Comparison of ENCODE assay signal across 8 cellular contexts in genomic region chr9:99184427-99185327, GRCh38. TPM values are rescaled to one million over a fixed set of nuclear protein-coding genes. Genes with fewer than 3 reads are reported as not detected.
A peak's percentile ranks its signal among the peaks of the same experiment; 100 is the strongest.
DNase-seq lines count a peak whose midpoint lies in the region; ATAC-seq, FAIRE-seq and TF ChIP-seq lines count a peak whose summit lies in the region.

No MANE protein-coding gene starts in this region.

- H3K4me1 ChIP-seq in mammary epithelial cell (ENCODE audit: insufficient read depth, low read length) (no peaks in the 10 kb centered on the region), kidney (ENCODE audit: control insufficient read depth in 1 of 2, insufficient read depth in 1 of 2, low read depth in 1 of 2, low read length in 2 of 2) (peaks cover 0 to 6% of the 10 kb centered on the region in 2 donors)

- H3K36me3 ChIP-seq in WERI-Rb-1: no peaks in the 10 kb centered on the region
- H3K36me3 ChIP-seq in mammary epithelial cell (ENCODE audit: insufficient read depth, low read length): no peaks in the 10 kb centered on the region
- no peaks in the 10 kb centered on the region for H3K36me3 ChIP-seq in kidney (ENCODE audit: control insufficient read depth in 1 of 2, insufficient read depth in 2 of 2, low read length in 2 of 2)

- CTCF ChIA-PET in mammary epithelial cell (lab: Charles Lee; ENCODE audit: low non-redundant PET): interaction anchor here (0.6 kb wide), 2 partner anchors 86 to 659 kb away, joined by 4 read pairs; no protein-coding TSS in a partner anchor

- H3K27ac ChIP-seq in WERI-Rb-1 (peak overlapping the region; percentile 70), mammary epithelial cell (ENCODE audit: insufficient read depth, low read depth, low read length) (no peak overlapping the region), kidney (ENCODE audit: low read depth in 2 of 2, low read length in 2 of 2) (peak overlapping the region in 1 of 2 donors; percentile 18)

- H3K4me3 ChIP-seq in WERI-Rb-1 (ENCODE audit: low read depth, low read length) (no peak overlapping the region), mammary epithelial cell (replicated peaks in 1 of 3; ENCODE audit: insufficient read depth in 1 of 3, low read depth in 2 of 3, low read length in 3 of 3) (no peak overlapping the region), kidney (ENCODE audit: low read length in 2 of 2) (peak overlapping the region; percentile 49 to 74)

- peak overlapping the region; percentile 55 for H3K4me2 ChIP-seq in mammary epithelial cell (ENCODE audit: insufficient read depth, low read depth, low read length)

- BruUV-seq in mammary epithelial cell (replicated peaks; lab: Mats Ljungman, UMichigan): no TSS peak

- peak overlapping the region; percentile 86 for H2AFZ ChIP-seq in mammary epithelial cell (ENCODE audit: low read depth, low read length)

- H3K9me3 ChIP-seq in WERI-Rb-1 (ENCODE audit: severe bottlenecking) (no peaks in the 10 kb centered on the region), mammary epithelial cell (replicated peaks; ENCODE audit: insufficient read depth, low read length) (no peaks in the 10 kb centered on the region), kidney (ENCODE audit: control insufficient read depth in 1 of 2, low read length in 2 of 2) (no peaks in the 10 kb centered on the region)

- H3K9ac ChIP-seq in mammary epithelial cell (ENCODE audit: insufficient read depth, low read length) (no peak overlapping the region), kidney (ENCODE audit: low read length in 2 of 2) (peak overlapping the region; percentile 1 to 70)

- WGBS in mammary epithelial cell (ENCODE audit: low coverage, missing lambda C conversion rate): 39% methylated on average over 13 of the region's 31 CpGs

- intact Hi-C loops in mammary epithelial cell (cut with micrococcal nuclease) (loop anchor here (1.0 to 5.0 kb wide), 7 partner anchors 38 to 1411 kb away; partner anchors contain the start of gene SEC61B), kidney (cut with DNase I) (no loop called here)

- no peaks in the 10 kb centered on the region for H3K27me3 ChIP-seq in WERI-Rb-1 (ENCODE audit: insufficient read depth, low read depth, severe bottlenecking)
- no peaks in the 10 kb centered on the region for H3K27me3 ChIP-seq in mammary epithelial cell (ENCODE audit: insufficient read depth, low read length)

- no peak for FAIRE-seq in kidney (lab: Jason Lieb, UNC)

- dilution Hi-C loops in mammary epithelial cell (cut with HindIII; ENCODE audit: low sequenced_read_pairs): no loop called here

- DNase-seq in 8988T: peak; percentile 65
- DNase-seq in NCI-H2171 (lab: John Stamatoyannopoulos, UW): peak; percentile 76
- peak; percentile 92 for DNase-seq in WERI-Rb-1
- peak; percentile 77 for DNase-seq in mammary epithelial cell
- peak; percentile 91 for DNase-seq in kidney
- DNase-seq in stimulated activated CD4-positive, alpha-beta T cell treated with anti-CD3 and anti-CD28 coated beads, Interleukin-15, amount 100 ng/mL, for 24 hours: peak; percentile 83

- no peaks in the 10 kb centered on the region for H4K20me1 ChIP-seq in mammary epithelial cell (ENCODE audit: insufficient read depth, low read length)

- TF ChIP-seq CTCF in WERI-Rb-1 (IDR thresholded peaks at IDR 0.05; ENCODE audit: low read depth, low read length) (peak; percentile 96), mammary epithelial cell (conservative IDR thresholded peaks at IDR 0.05 in 1 of 2, IDR thresholded peaks at IDR 0.05 in 1 of 2; ENCODE audit: extremely low read depth in 1 of 2, insufficient read depth in 1 of 2, low read depth in 1 of 2, low read length in 2 of 2) (peak; percentile 95), kidney (IDR thresholded peaks at IDR 0.05; ENCODE audit: borderline replicate concordance, extremely low read depth, insufficient read depth) (peak; percentile 97)

- ATAC-seq in GM18511 (IDR thresholded peaks at IDR 0.05; ENCODE audit: unreplicated experiment): peak; percentile 37
- peak; percentile 41 for ATAC-seq in HG03103 (IDR thresholded peaks at IDR 0.05; ENCODE audit: low read depth, unreplicated experiment)

- in situ Hi-C loops in mammary epithelial cell (cut with MboI; ENCODE audit: low sequenced_read_pairs in 2 of 2): no loop called here

- no peaks in the 10 kb centered on the region for H3K79me2 ChIP-seq in mammary epithelial cell (ENCODE audit: insufficient read depth, low read length)

RNA-seq across cellular contexts. Expression of gene ALG2, which starts 37.1 kb away (rescaled TPM):
- total RNA-seq in mammary epithelial cell (10 to 100 TPM; 42.1 to 56.5 TPM), kidney (38.7 TPM)
- polyA plus RNA-seq in mammary epithelial cell (39.1 TPM), kidney (ENCODE audit: insufficient read depth, low read depth, low replicate concordance) (40.5 TPM)
- polyA minus RNA-seq in mammary epithelial cell: 41.3 TPM

RNA-seq across cellular contexts. Expression of gene SEC61B, which starts 37.4 kb away (rescaled TPM):
- total RNA-seq in mammary epithelial cell: 100 to 1,000 TPM in 1 of 2 donors, 10 to 100 TPM in 1; 62.0 to 164 TPM
- 197 TPM for polyA plus RNA-seq in mammary epithelial cell
- polyA minus RNA-seq in mammary epithelial cell: 91.6 TPM
- 118 TPM for total RNA-seq in kidney
- polyA plus RNA-seq in kidney (ENCODE audit: insufficient read depth, low read depth, low replicate concordance): 328 TPM

Comparison
In these comparisons a context has a peak if more than half of its experiments do, and no peak if none do; other contexts are left out.
1. H3K4me3 ChIP-seq: peak in kidney (2 of 2); none in WERI-Rb-1 (single experiment) and mammary epithelial cell (0 of 3).
2. Peak in every context shown above with its lines, with median percentiles within 50 percentile points of each other: DNase-seq and CTCF ChIP-seq.